In the genomic region with DNA sequence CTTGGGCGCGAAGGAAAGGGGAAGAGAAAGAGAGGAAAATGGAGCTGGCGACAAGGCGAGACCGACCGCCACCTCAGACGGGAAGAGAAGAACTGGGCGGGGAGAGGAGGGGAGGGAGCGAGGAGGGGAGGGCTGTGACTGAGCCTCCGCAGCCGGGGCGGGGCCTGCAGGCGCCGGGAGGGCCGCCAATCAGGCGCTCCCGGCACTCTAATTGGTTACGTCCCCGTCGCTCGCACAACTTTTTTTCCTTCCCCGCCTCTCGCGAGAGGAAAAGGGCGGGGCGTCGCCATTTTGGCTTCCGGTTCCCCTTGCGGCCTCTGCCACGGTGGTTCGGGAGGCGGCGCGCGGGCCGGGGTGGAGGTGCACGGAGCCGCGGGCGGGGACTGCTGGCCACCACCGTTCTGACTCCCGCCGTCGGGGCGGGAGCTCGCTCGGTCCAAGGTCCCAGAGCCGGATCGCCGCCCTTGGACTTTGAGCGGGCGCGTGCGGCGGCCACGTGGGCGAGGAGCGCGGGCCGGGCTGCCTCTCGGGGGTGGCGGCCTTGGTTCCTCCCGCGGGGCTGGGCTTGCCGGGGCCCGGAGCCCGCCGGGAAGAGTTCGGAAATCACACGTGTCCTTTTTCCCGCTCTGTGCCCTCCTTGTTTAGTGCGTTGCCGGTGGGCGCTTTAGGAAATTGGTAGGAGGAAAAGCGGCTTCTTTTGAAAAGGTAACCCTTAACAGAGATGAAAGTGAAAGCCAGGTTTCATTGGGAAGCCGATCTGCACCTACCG, we compare ENCODE assay signal across 1 cellular context.
TF ChIP-seq lines count a peak whose summit lies in the region.

GDI2 (minus strand) TSS at position 94 of the 769 bp plus-strand sequence. CDS start 176 bp downstream, outside the sequence.

TF ChIP-seq in K562, 482 proteins besides CTCF, POLR2A, EP300 and RAD21 (continued from another document and continues in another):
- TF ChIP-seq RBM22 (IDR thresholded peaks at IDR 0.05; ENCODE audit: low read depth, low read length, poor library complexity, severe bottlenecking) (no peak), OTX1 (CRISPR knock-in tag; IDR thresholded peaks at IDR 0.05) (no peak), ZNF174 (CRISPR knock-in tag; IDR thresholded peaks at IDR 0.05) (no peak), E2F4 (CRISPR knock-in tag; IDR thresholded peaks at IDR 0.05; ENCODE audit: low read depth) (no peak), ZFP36 (IDR thresholded peaks at IDR 0.05; ENCODE audit: low read depth, low read length, partially characterized antibody) (no peak), LCOR (CRISPR knock-in tag; IDR thresholded peaks at IDR 0.05) (peak; percentile 94), SPI1 (IDR thresholded peaks at IDR 0.05; ENCODE audit: borderline replicate concordance, low read depth, low read length) (peak; percentile 67; the same call in 1 of the 2 replicates), TRIM24 (IDR thresholded peaks at IDR 0.05) (peak; percentile 7 to 37; a peak in 2 of 4 replicates), KDM1A (IDR thresholded peaks at IDR 0.05) (no peak), NFXL1 (CRISPR knock-in tag; IDR thresholded peaks at IDR 0.05) (0 out of 2 replicates have a peak, but pooled peaks have one; percentile 9), RBM39 (optimal IDR thresholded peaks at IDR 0.05; ENCODE audit: low read depth, low read length) (peak; percentile 72), CHCHD3 (CRISPR knock-in tag; IDR thresholded peaks at IDR 0.05) (no peak), PBX2 (CRISPR knock-in tag; IDR thresholded peaks at IDR 0.05; ENCODE audit: low read depth) (peak; percentile 81), PBX2 (tag; conservative IDR thresholded peaks at IDR 0.05; ENCODE audit: low read depth) (peak; percentile 96), ZNF449 (CRISPR knock-in tag; IDR thresholded peaks at IDR 0.05) (no peak), THRAP3 (IDR thresholded peaks at IDR 0.05; ENCODE audit: borderline replicate concordance) (no peak), ZNF224 (CRISPR knock-in tag; IDR thresholded peaks at IDR 0.05) (peak; percentile 91), NR2F6 (CRISPR knock-in tag; IDR thresholded peaks at IDR 0.05) (no peak), ELK1 (CRISPR knock-in tag; IDR thresholded peaks at IDR 0.05) (peak; percentile 36; the same call in 1 of the 2 replicates), TSC22D4 (tag; IDR thresholded peaks at IDR 0.05) (no peak), MIER1 (IDR thresholded peaks at IDR 0.05; ENCODE audit: low read depth) (no peak), FOXM1 (IDR thresholded peaks at IDR 0.05; ENCODE audit: low read depth) (no peak), FOXM1 (CRISPR knock-in tag; IDR thresholded peaks at IDR 0.05; ENCODE audit: low read depth) (no peak; the same call in 1 of the 2 replicates), SRSF3 (IDR thresholded peaks at IDR 0.05; ENCODE audit: insufficient read depth, low read length) (no peak), ZBTB33 (CRISPR knock-in tag; IDR thresholded peaks at IDR 0.05) (peak; percentile 88), DACH1 (IDR thresholded peaks at IDR 0.05; ENCODE audit: partially characterized antibody) (no peak), BCOR (IDR thresholded peaks at IDR 0.05) (no peak; the same call in 1 of the 2 replicates), ATF2 (CRISPR knock-in tag; IDR thresholded peaks at IDR 0.05) (peak; percentile 49; the same call in 1 of the 2 replicates), ZNF3 (CRISPR knock-in tag; IDR thresholded peaks at IDR 0.05) (no peak), NCOA2 (IDR thresholded peaks at IDR 0.05; ENCODE audit: partially characterized antibody in 2 of 2) (no peak), CBX2 (IDR thresholded peaks at IDR 0.05; ENCODE audit: insufficient read depth, low read length, poor library complexity, severe bottlenecking) (no peak), TCF15 (CRISPR knock-in tag; IDR thresholded peaks at IDR 0.05) (no peak), ESRRA (IDR thresholded peaks at IDR 0.05; ENCODE audit: borderline replicate concordance, low read depth) (peak; percentile 84)
- TF ChIP-seq, protein P1, sequence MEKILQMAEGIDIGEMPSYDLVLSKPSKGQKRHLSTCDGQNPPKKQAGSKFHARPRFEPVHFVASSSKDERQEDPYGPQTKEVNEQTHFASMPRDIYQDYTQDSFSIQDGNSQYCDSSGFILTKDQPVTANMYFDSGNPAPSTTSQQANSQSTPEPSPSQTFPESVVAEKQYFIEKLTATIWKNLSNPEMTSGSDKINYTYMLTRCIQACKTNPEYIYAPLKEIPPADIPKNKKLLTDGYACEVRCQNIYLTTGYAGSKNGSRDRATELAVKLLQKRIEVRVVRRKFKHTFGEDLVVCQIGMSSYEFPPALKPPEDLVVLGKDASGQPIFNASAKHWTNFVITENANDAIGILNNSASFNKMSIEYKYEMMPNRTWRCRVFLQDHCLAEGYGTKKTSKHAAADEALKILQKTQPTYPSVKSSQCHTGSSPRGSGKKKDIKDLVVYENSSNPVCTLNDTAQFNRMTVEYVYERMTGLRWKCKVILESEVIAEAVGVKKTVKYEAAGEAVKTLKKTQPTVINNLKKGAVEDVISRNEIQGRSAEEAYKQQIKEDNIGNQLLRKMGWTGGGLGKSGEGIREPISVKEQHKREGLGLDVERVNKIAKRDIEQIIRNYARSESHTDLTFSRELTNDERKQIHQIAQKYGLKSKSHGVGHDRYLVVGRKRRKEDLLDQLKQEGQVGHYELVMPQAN (IDR thresholded peaks at IDR 0.05; ENCODE audit: borderline replicate concordance), result peak; percentile 82; the same call in 1 of the 2 replicates
- TF ChIP-seq, protein P2, sequence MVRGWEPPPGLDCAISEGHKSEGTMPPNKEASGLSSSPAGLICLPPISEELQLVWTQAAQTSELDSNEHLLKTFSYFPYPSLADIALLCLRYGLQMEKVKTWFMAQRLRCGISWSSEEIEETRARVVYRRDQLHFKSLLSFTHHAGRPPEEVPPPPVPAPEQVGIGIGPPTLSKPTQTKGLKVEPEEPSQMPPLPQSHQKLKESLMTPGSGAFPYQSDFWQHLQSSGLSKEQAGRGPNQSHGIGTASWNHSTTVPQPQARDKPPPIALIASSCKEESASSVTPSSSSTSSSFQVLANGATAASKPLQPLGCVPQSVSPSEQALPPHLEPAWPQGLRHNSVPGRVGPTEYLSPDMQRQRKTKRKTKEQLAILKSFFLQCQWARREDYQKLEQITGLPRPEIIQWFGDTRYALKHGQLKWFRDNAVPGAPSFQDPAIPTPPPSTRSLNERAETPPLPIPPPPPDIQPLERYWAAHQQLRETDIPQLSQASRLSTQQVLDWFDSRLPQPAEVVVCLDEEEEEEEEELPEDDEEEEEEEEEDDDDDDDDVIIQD (CRISPR knock-in tag; IDR thresholded peaks at IDR 0.05), result 0 out of 2 replicates have a peak, but pooled peaks have one; percentile 2
- TF ChIP-seq, protein P3, sequence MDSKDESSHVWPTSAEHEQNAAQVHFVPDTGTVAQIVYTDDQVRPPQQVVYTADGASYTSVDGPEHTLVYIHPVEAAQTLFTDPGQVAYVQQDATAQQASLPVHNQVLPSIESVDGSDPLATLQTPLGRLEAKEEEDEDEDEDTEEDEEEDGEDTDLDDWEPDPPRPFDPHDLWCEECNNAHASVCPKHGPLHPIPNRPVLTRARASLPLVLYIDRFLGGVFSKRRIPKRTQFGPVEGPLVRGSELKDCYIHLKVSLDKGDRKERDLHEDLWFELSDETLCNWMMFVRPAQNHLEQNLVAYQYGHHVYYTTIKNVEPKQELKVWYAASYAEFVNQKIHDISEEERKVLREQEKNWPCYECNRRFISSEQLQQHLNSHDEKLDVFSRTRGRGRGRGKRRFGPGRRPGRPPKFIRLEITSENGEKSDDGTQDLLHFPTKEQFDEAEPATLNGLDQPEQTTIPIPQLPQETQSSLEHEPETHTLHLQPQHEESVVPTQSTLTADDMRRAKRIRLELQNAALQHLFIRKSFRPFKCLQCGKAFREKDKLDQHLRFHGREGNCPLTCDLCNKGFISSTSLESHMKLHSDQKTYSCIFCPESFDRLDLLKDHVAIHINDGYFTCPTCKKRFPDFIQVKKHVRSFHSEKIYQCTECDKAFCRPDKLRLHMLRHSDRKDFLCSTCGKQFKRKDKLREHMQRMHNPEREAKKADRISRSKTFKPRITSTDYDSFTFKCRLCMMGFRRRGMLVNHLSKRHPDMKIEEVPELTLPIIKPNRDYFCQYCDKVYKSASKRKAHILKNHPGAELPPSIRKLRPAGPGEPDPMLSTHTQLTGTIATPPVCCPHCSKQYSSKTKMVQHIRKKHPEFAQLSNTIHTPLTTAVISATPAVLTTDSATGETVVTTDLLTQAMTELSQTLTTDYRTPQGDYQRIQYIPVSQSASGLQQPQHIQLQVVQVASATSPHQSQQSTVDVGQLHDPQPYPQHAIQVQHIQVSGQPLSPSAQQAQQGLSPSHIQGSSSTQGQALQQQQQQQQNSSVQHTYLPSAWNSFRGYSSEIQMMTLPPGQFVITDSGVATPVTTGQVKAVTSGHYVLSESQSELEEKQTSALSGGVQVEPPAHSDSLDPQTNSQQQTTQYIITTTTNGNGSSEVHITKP (IDR thresholded peaks at IDR 0.05; ENCODE audit: partially characterized antibody), result peak; percentile 81
